Comparison of ENCODE assay signal across 15 cellular contexts in genomic region chr11:122344281-122344680, GRCh38.
DNase-seq lines count a peak whose midpoint lies in the region; ATAC-seq and TF ChIP-seq lines count a peak whose summit lies in the region.
"Had no signal": no experiment of that assay in that cellular context is flagged by ENCODE, and none has a peak within 500 bp of the region (broad histone marks: within the 10 kb centered on the region; RNA-seq: fewer than 3 reads in every experiment).

No MANE protein-coding gene starts in this region.

- H3K27me3 ChIP-seq in right lobe of liver (no peaks in the 10 kb centered on the region), aorta (ENCODE audit: control insufficient read depth in 1 of 2, insufficient read depth in 2 of 2, low read length in 1 of 2) (no peaks in the 10 kb centered on the region)

- H3K9me3 ChIP-seq in right lobe of liver: no peaks in the 10 kb centered on the region
- no peaks in the 10 kb centered on the region for H3K9me3 ChIP-seq in aorta (ENCODE audit: control insufficient read depth, low read length)

- 69% methylated on average over 3 of the region's 3 CpGs for WGBS in right lobe of liver (ENCODE audit: insufficient coverage, low coverage, low lambda C conversion rate, missing lambda C conversion rate)
- WGBS in aorta, 2 donors: 3 to 7% methylated on average over 3 of the region's 3 CpGs

- H3K4me1 ChIP-seq in right lobe of liver (no peaks in the 10 kb centered on the region), aorta (ENCODE audit: control insufficient read depth in 1 of 2, insufficient read depth in 2 of 2, low read length in 2 of 2) (peaks cover 6 to 9% of the 10 kb centered on the region in 2 donors)

- peak; percentile 84 for DNase-seq in EH (ENCODE audit: low read depth)
- peak; percentile 82 for DNase-seq in RPMI7951 (ENCODE audit: low read depth)
- DNase-seq in epithelial cell of esophagus (ENCODE audit: low read depth): peak; percentile 44
- DNase-seq in non-pigmented ciliary epithelial cell (ENCODE audit: low read depth): peak; percentile 28
- DNase-seq in activated CD4-positive, alpha-beta T cell treated with anti-CD3 and anti-CD28 coated beads for 48 hours: no peak
- no peak for DNase-seq in right lobe of liver
- DNase-seq in stimulated activated CD4-positive, alpha-beta T cell treated with anti-CD3 and anti-CD28 coated beads, Interleukin-4, amount 100 ng/mL, for 4 hours: no peak
- DNase-seq in aorta: no peak
- DNase-seq: activated T-cell treated with anti-CD3 and anti-CD28 coated beads, Interleukin-2, amount 50 U/mL, for 48 hours; anterior cingulate cortex; CD8-positive, alpha-beta T cell; Kasumi-1; NCI-H2081; stimulated activated CD4-positive, alpha-beta T cell treated with anti-CD3 and anti-CD28 coated beads, Interleukin-4, amount 100 ng/mL, for 24 hours; stimulated activated naive CD8-positive, alpha-beta T cell treated with anti-CD3 and anti-CD28 coated beads, Interleukin-15, Interleukin-2, amounts not matched to agents 100 U/mL and 50 U/mL, for 24 hours had no signal

- TF ChIP-seq CTCF in epithelial cell of esophagus (IDR thresholded peaks at IDR 0.05; ENCODE audit: insufficient read depth, low read depth, low read length, missing control alignments) (no peak), right lobe of liver (IDR thresholded peaks at IDR 0.05) (no peak)

- intact Hi-C loops in right lobe of liver (cut with DNase I) (no loop called here), aorta (cut with DNase I) (no loop called here)

- ATAC-seq in right lobe of liver (no peak), aorta (ENCODE audit: low FRiP score) (no peak)
- ATAC-seq: CD8-positive, alpha-beta T cell; stimulated activated naive CD8-positive, alpha-beta T cell treated with anti-CD3 and anti-CD28 coated beads, Interleukin-15, Interleukin-2, amounts not matched to agents 100 U/mL and 50 U/mL, for 24 hours had no signal

- no peak for TF ChIP-seq POLR2A in right lobe of liver (IDR thresholded peaks at IDR 0.05)

- no peak overlapping the region for H3K27ac ChIP-seq in right lobe of liver
- H3K27ac ChIP-seq in aorta (ENCODE audit: low read depth in 1 of 2, low read length in 2 of 2): no peak overlapping the region

- H3K36me3 ChIP-seq in right lobe of liver (no peaks in the 10 kb centered on the region), aorta (ENCODE audit: control insufficient read depth in 1 of 2, insufficient read depth in 2 of 2, low read length in 1 of 2) (no peaks in the 10 kb centered on the region)

- H3K4me3 ChIP-seq in epithelial cell of esophagus (ENCODE audit: low read length): no peak overlapping the region
- H3K4me3 ChIP-seq in right lobe of liver: no peak overlapping the region
- H3K4me3 ChIP-seq in aorta (ENCODE audit: low read length in 2 of 2): no peak overlapping the region

Comparison
In these comparisons a context has a peak if more than half of its experiments do, and no peak if none do; other contexts are left out.
1. DNase-seq: peak in EH (single experiment), RPMI7951 (single experiment), epithelial cell of esophagus (single experiment) and non-pigmented ciliary epithelial cell (single experiment); none in activated CD4-positive, alpha-beta T cell treated with anti-CD3 and anti-CD28 coated beads for 48 hours (single experiment), right lobe of liver (0 of 3), stimulated activated CD4-positive, alpha-beta T cell treated with anti-CD3 and anti-CD28 coated beads, Interleukin-4, amount 100 ng/mL, for 4 hours (0 of 2) and aorta (0 of 2).